In genomic region chr6:39302669-39303424, GRCh38 we compare ENCODE assay signal across 1 cellular context.
A peak's percentile ranks its signal among the peaks of the same experiment; 100 is the strongest.
TF ChIP-seq lines count a peak whose summit lies in the region.

No MANE protein-coding gene starts in this region.

TF ChIP-seq in HEK293, 187 proteins besides CTCF, POLR2A, EP300 and RAD21 (continued from another document):
- no peak for TF ChIP-seq TSHZ1 (tag by site-specific recombination; IDR thresholded peaks at IDR 0.05; ENCODE audit: borderline replicate concordance)
- no peak for TF ChIP-seq BCL11B (tag by site-specific recombination; IDR thresholded peaks at IDR 0.05; ENCODE audit: low read depth)
- no peak for TF ChIP-seq ZNF449 (tag by site-specific recombination; IDR thresholded peaks at IDR 0.05)
- TF ChIP-seq ZNF335 (tag by site-specific recombination; conservative IDR thresholded peaks at IDR 0.05) = peak; percentile 60; the same call in 1 of the 2 replicates
- TF ChIP-seq SCRT2 (tag by site-specific recombination; IDR thresholded peaks at IDR 0.05) = peak; percentile 73
- peak; percentile 49; the same call in 1 of the 2 replicates for TF ChIP-seq ZBTB10 (tag by site-specific recombination; IDR thresholded peaks at IDR 0.05)
- no peak for TF ChIP-seq INSM2 (tag by site-specific recombination; IDR thresholded peaks at IDR 0.05)
- no peak for TF ChIP-seq HOXD13 (CRISPR knock-in tag; IDR thresholded peaks at IDR 0.05; ENCODE audit: borderline replicate concordance)
- TF ChIP-seq KLF16 (tag by site-specific recombination; IDR thresholded peaks at IDR 0.05) = peak; percentile 74; the same call in 1 of the 2 replicates
- TF ChIP-seq ZFP69B (tag by site-specific recombination; IDR thresholded peaks at IDR 0.05) = 0 out of 2 replicates have a peak, but pooled peaks have one; percentile 19
- peak; percentile 66 for TF ChIP-seq ZBTB8A (tag by site-specific recombination; IDR thresholded peaks at IDR 0.05)
- TF ChIP-seq ZBTB7A (tag by site-specific recombination; IDR thresholded peaks at IDR 0.05; ENCODE audit: low read depth) = no peak
- TF ChIP-seq ZNF768 (tag by site-specific recombination; IDR thresholded peaks at IDR 0.05) = peak; percentile 86; the same call in 1 of the 2 replicates
- TF ChIP-seq ZNF18 (tag by site-specific recombination; IDR thresholded peaks at IDR 0.05) = no peak
- TF ChIP-seq ZNF629 (tag by site-specific recombination; IDR thresholded peaks at IDR 0.05) = no peak
- 0 out of 2 replicates have a peak, but pooled peaks have one; percentile 31 for TF ChIP-seq SP3 (tag by site-specific recombination; IDR thresholded peaks at IDR 0.05)
- TF ChIP-seq ZBTB17 (tag by site-specific recombination; IDR thresholded peaks at IDR 0.05) = peak; percentile 25; the same call in 1 of the 2 replicates
- TF ChIP-seq ZNF580 (tag by site-specific recombination; IDR thresholded peaks at IDR 0.05) = 0 out of 2 replicates have a peak, but pooled peaks have one; percentile 45
- no peak for TF ChIP-seq ZNF626 (tag by site-specific recombination; IDR thresholded peaks at IDR 0.05)
- TF ChIP-seq PRDM10 (tag by site-specific recombination; IDR thresholded peaks at IDR 0.05) = no peak
- peak; percentile 57; the same call in 1 of the 2 replicates for TF ChIP-seq SP7 (tag by site-specific recombination; IDR thresholded peaks at IDR 0.05)
- no peak for TF ChIP-seq ZNF624 (tag by site-specific recombination; IDR thresholded peaks at IDR 0.05)
- TF ChIP-seq ZNF596 (tag by site-specific recombination; IDR thresholded peaks at IDR 0.05) = no peak
- peak; percentile 24; the same call in 1 of the 2 replicates for TF ChIP-seq KLF1 (tag by site-specific recombination; IDR thresholded peaks at IDR 0.05)
- no peak; the same call in 1 of the 2 replicates for TF ChIP-seq ZNF561 (tag by site-specific recombination; IDR thresholded peaks at IDR 0.05; ENCODE audit: borderline replicate concordance)
- peak; percentile 53 for TF ChIP-seq PATZ1 (tag by site-specific recombination; IDR thresholded peaks at IDR 0.05)
- no peak for TF ChIP-seq ZNF677 (tag by site-specific recombination; IDR thresholded peaks at IDR 0.05)
- TF ChIP-seq ZNF513 (tag by site-specific recombination; IDR thresholded peaks at IDR 0.05) = no peak
